In the genomic region with DNA sequence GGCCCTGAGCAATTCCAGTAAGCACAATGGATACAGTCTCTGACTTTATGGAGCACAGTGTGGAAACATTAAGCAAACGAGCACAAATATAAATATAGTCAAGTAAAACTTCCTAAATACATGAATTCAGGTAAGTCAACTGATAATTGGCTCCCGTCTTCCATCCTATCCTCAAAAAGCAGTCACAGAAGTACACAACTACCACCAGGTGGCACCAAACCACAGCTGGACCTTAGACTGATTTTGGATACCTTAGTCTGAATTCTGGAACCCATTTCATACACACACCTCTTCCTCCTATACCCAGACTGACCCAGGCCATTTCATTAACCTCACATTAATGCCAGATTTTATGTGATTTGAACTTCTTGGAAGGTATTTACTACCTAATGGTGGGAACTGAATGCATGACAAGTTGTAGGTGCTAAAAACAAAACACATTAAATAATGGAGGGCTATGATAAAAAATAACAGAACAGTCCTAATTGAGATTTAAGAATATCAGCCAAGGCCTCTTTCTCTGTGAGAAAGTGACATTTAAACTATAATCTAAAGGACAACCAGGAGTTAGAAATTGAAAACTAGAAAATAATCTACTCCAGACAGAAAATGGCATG, we compare ENCODE assay signal across 8 cellular contexts.
DNase-seq lines count a peak whose midpoint lies in the region; ATAC-seq and TF ChIP-seq lines count a peak whose summit lies in the region.

No MANE protein-coding gene starts in this region.

- peak; percentile 87 for ATAC-seq in SK-N-SH treated with all-trans-retinoic acid at 6 μM for 48 hours
- peak; percentile 89 for ATAC-seq in Right ventricle myocardium superior (ENCODE audit: poor library complexity)
- no peak for ATAC-seq in HG03025 (IDR thresholded peaks at IDR 0.05; ENCODE audit: low FRiP score, unreplicated experiment)

- intact Hi-C loops in Right ventricle myocardium superior (cut with DNase I) = no loop called here

- no peaks in the 10 kb centered on the region for H3K27me3 ChIP-seq in H7 (ENCODE audit: control insufficient read depth, insufficient read depth, low read length)

- DNase-seq in GDM1 (lab: John Stamatoyannopoulos, UW) = peak; percentile 60
- DNase-seq in H7 = peak; percentile 75
- peak; percentile 77 for DNase-seq in NCI-H1092 (lab: John Stamatoyannopoulos, UW)
- DNase-seq in activated naive CD4-positive, alpha-beta T cell treated with anti-CD3 and anti-CD28 coated beads, Interleukin-2, amount 50 U/mL, for 16 hours = peak; percentile 74
- DNase-seq in Right ventricle myocardium superior = no peak
- DNase-seq in pulmonary artery endothelial cell (ENCODE audit: low read depth, low spot score) = peak; percentile 46

- H3K4me3 ChIP-seq in H7 (ENCODE audit: insufficient read depth, low read depth, low read length) = no peak overlapping the region

- no peaks in the 10 kb centered on the region for H3K36me3 ChIP-seq in H7 (replicated peaks; ENCODE audit: control insufficient read depth, insufficient read depth, low read length)

TF ChIP-seq in SK-N-SH treated with all-trans-retinoic acid at 6 μM for 48 hours, 23 proteins besides CTCF, POLR2A, EP300 and RAD21:
- TF ChIP-seq, protein P1, sequence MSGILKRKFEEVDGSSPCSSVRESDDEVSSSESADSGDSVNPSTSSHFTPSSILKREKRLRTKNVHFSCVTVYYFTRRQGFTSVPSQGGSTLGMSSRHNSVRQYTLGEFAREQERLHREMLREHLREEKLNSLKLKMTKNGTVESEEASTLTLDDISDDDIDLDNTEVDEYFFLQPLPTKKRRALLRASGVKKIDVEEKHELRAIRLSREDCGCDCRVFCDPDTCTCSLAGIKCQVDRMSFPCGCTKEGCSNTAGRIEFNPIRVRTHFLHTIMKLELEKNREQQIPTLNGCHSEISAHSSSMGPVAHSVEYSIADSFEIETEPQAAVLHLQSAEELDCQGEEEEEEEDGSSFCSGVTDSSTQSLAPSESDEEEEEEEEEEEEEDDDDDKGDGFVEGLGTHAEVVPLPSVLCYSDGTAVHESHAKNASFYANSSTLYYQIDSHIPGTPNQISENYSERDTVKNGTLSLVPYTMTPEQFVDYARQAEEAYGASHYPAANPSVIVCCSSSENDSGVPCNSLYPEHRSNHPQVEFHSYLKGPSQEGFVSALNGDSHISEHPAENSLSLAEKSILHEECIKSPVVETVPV (CRISPR knock-in tag; IDR thresholded peaks at IDR 0.05) = no peak
- no peak for TF ChIP-seq CSDC2 (CRISPR knock-in tag; IDR thresholded peaks at IDR 0.05)
